Comparison of ENCODE assay signal across 25 cellular contexts in genomic region chr9:22415941-22416691, GRCh38. TPM values are rescaled to one million over a fixed set of nuclear protein-coding genes. Genes with fewer than 3 reads are reported as not detected.
DNase-seq lines count a peak whose midpoint lies in the region; ATAC-seq and TF ChIP-seq lines count a peak whose summit lies in the region.
"Had no signal": no experiment of that assay in that cellular context is flagged by ENCODE, and none has a peak within 500 bp of the region (broad histone marks: within the 10 kb centered on the region; RNA-seq: fewer than 3 reads in every experiment).

No MANE protein-coding gene starts in this region.

- BruUV-seq in PC-9 (replicated peaks; lab: Mats Ljungman, UMichigan), result no TSS peak

- intact Hi-C loops in PC-9 (cut with micrococcal nuclease; ENCODE audit: unreplicated experiment), result no loop called here

- DNase-seq in GM23338 (ENCODE audit: low spot score) (no peak), PC-9 (no peak), iris pigment epithelial cell (ENCODE audit: low read depth) (peak; percentile 11), skeletal muscle cell (ENCODE audit: low read depth) (peak; percentile 25), DMS153 (lab: John Stamatoyannopoulos, UW) (no peak), SK-N-SH (no peak)
- DNase-seq: activated CD4-positive, alpha-beta T cell treated with anti-CD3 and anti-CD28 coated beads for 36 hours; activated naive CD4-positive, alpha-beta T cell; activated T-cell treated with anti-CD3 and anti-CD28 coated beads, Interleukin-2, amount 50 U/mL, for 24 hours; adrenal gland; CD4-positive, alpha-beta T cell; colonic mucosa; KG1; MV-4-11; naive B cell; NCI-H1694; NCI-H526 treated with DMSO at 0.1 percent for 48 hours; retina; stimulated activated CD4-positive, alpha-beta T cell treated with anti-CD3 and anti-CD28 coated beads, Interleukin-4, amount 100 ng/mL, for 4 hours; stimulated activated naive CD8-positive, alpha-beta T cell treated with anti-CD3 and anti-CD28 coated beads, Interleukin-15, Interleukin-2, amounts not matched to agents 100 U/mL and 50 U/mL, for 24 hours; T-helper 2 cell had no signal

- H4K20me1 ChIP-seq in GM23338 (replicated peaks; ENCODE audit: insufficient read depth) (no peaks in the 10 kb centered on the region), PC-9 (ENCODE audit: insufficient read depth) (no peaks in the 10 kb centered on the region), SK-N-SH (ENCODE audit: insufficient read depth) (no peaks in the 10 kb centered on the region)

- H3K27ac Mint-ChIP-seq in GM23338, result no peak overlapping the region
- H3K27ac Mint-ChIP-seq: activated CD4-positive, alpha-beta T cell treated with anti-CD3 and anti-CD28 coated beads for 36 hours; activated T-cell treated with anti-CD3 and anti-CD28 coated beads, Interleukin-2, amount 50 U/mL, for 24 hours; CD4-positive, alpha-beta T cell; naive B cell had no signal

- H3K27ac ChIP-seq in GM23338 (ENCODE audit: low read depth) (no peak overlapping the region), PC-9 (no peak overlapping the region), SK-N-SH (ENCODE audit: low read depth in 2 of 2, low read length in 1 of 2) (no peak overlapping the region)
- H3K27ac ChIP-seq: adrenal gland, colonic mucosa, RWPE1, thoracic aorta had no signal

- H3K4me1 ChIP-seq in GM23338 (ENCODE audit: insufficient read depth) (0 out of 2 replicates have a peak, but pooled peaks cover 6% of the 10 kb centered on the region), PC-9 (replicated peaks; ENCODE audit: insufficient read depth) (peaks cover 12% of the 10 kb centered on the region; the same call in 1 of the 2 replicates), SK-N-SH (ENCODE audit: control insufficient read depth in 1 of 2, insufficient read depth in 2 of 2, low read depth in 1 of 2, low read length in 1 of 2) (no peaks in the 10 kb centered on the region)
- H3K4me1 ChIP-seq: adrenal gland, colonic mucosa had no signal

- H3K4me1 Mint-ChIP-seq in GM23338, result peaks cover 7% of the 10 kb centered on the region; the same call in 2 of the 3 replicates
- H3K4me1 Mint-ChIP-seq: activated CD4-positive, alpha-beta T cell treated with anti-CD3 and anti-CD28 coated beads for 36 hours had no signal

- H2AFZ ChIP-seq in GM23338 (peak overlapping the region; percentile 85; the same call in 1 of the 2 replicates), PC-9 (no peak overlapping the region), SK-N-SH (ENCODE audit: low read depth) (no peak overlapping the region)

- H3K79me2 ChIP-seq in GM23338 (replicated peaks; ENCODE audit: insufficient read depth) (no peaks in the 10 kb centered on the region), PC-9 (ENCODE audit: low read depth) (no peaks in the 10 kb centered on the region), SK-N-SH (ENCODE audit: insufficient read depth) (no peaks in the 10 kb centered on the region)

- H3K27me3 Mint-ChIP-seq in GM23338 (ENCODE audit: insufficient read depth, low read depth, poor library complexity), result no peaks in the 10 kb centered on the region
- H3K27me3 Mint-ChIP-seq: activated CD4-positive, alpha-beta T cell treated with anti-CD3 and anti-CD28 coated beads for 36 hours; activated T-cell treated with anti-CD3 and anti-CD28 coated beads, Interleukin-2, amount 50 U/mL, for 24 hours; CD4-positive, alpha-beta T cell had no signal

- H3K9me2 ChIP-seq in GM23338 (ENCODE audit: insufficient read depth) (no peaks in the 10 kb centered on the region), PC-9 (ENCODE audit: insufficient read depth) (no peaks in the 10 kb centered on the region), SK-N-SH (no peaks in the 10 kb centered on the region)

- TF ChIP-seq EP300 in SK-N-SH (IDR thresholded peaks at IDR 0.05; ENCODE audit: borderline replicate concordance in 1 of 2, low read depth in 1 of 2, low read length in 1 of 2), result no peak

- no peak overlapping the region for H3K4me3 ChIP-seq in GM23338
- H3K4me3 ChIP-seq in PC-9, result no peak overlapping the region
- H3K4me3 ChIP-seq in skeletal muscle cell (ENCODE audit: low read depth, low read length), result no peak overlapping the region
- no peak overlapping the region for H3K4me3 ChIP-seq in SK-N-SH (ENCODE audit: low read depth in 2 of 2, low read length in 1 of 2)
- H3K4me3 ChIP-seq: adrenal gland, colonic mucosa, thoracic aorta had no signal

- no peaks in the 10 kb centered on the region for H3K36me3 Mint-ChIP-seq in GM23338 (ENCODE audit: low read depth)
- H3K36me3 Mint-ChIP-seq: naive B cell had no signal

- no peaks in the 10 kb centered on the region for H3K9me3 Mint-ChIP-seq in GM23338
- H3K9me3 Mint-ChIP-seq: activated T-cell treated with anti-CD3 and anti-CD28 coated beads, Interleukin-2, amount 50 U/mL, for 24 hours; CD4-positive, alpha-beta T cell had no signal

- ATAC-seq in GM23338 (no peak), GM18520 (IDR thresholded peaks at IDR 0.05; ENCODE audit: unreplicated experiment) (no peak)
- ATAC-seq: activated CD4-positive, alpha-beta T cell treated with anti-CD3 and anti-CD28 coated beads for 36 hours; SK-N-SH treated with all-trans-retinoic acid at 6 μM for 48 hours; stimulated activated naive CD8-positive, alpha-beta T cell treated with anti-CD3 and anti-CD28 coated beads, Interleukin-15, Interleukin-2, amounts not matched to agents 100 U/mL and 50 U/mL, for 24 hours had no signal

- H3K9ac ChIP-seq in SK-N-SH, result no peak overlapping the region

- H3K4me3 Mint-ChIP-seq in GM23338, result no peak overlapping the region
- H3K4me3 Mint-ChIP-seq: activated CD4-positive, alpha-beta T cell treated with anti-CD3 and anti-CD28 coated beads for 36 hours; activated T-cell treated with anti-CD3 and anti-CD28 coated beads, Interleukin-2, amount 50 U/mL, for 24 hours; CD4-positive, alpha-beta T cell had no signal

- H3K4me2 ChIP-seq in GM23338 (no peak overlapping the region), PC-9 (peak overlapping the region; percentile 15; the same call in 1 of the 2 replicates), SK-N-SH (no peak overlapping the region)

- 13% methylated on average over 5 of the region's 5 CpGs for WGBS in SK-N-SH (ENCODE audit: low lambda C conversion rate)

- H3F3A ChIP-seq in GM23338 (replicated peaks; ENCODE audit: low read depth) (no peaks in the 10 kb centered on the region), PC-9 (ENCODE audit: insufficient read depth, low read depth) (no peaks in the 10 kb centered on the region), SK-N-SH (replicated peaks; ENCODE audit: insufficient read depth) (no peaks in the 10 kb centered on the region)

- POLR2A ChIA-PET in PC-9 (lab: Charles Lee; ENCODE audit: unreplicated experiment) (no interaction called here), SK-N-SH (lab: Yijun Ruan, JAX) (no interaction called here)

- no peak for TF ChIP-seq RAD21 in SK-N-SH (IDR thresholded peaks at IDR 0.05; ENCODE audit: low read length)

- H3K36me3 ChIP-seq in GM23338 (ENCODE audit: insufficient read depth), result no peaks in the 10 kb centered on the region
- H3K36me3 ChIP-seq in PC-9 (ENCODE audit: low read depth), result no peaks in the 10 kb centered on the region
- H3K36me3 ChIP-seq in SK-N-SH (replicated peaks in 1 of 2; ENCODE audit: control insufficient read depth in 1 of 2, insufficient read depth in 2 of 2, low read length in 1 of 2), result no peaks in the 10 kb centered on the region
- H3K36me3 ChIP-seq: adrenal gland, colonic mucosa, thoracic aorta had no signal

- H3K27me3 ChIP-seq in GM23338 (ENCODE audit: insufficient read depth), result no peaks in the 10 kb centered on the region
- no peaks in the 10 kb centered on the region for H3K27me3 ChIP-seq in PC-9 (ENCODE audit: insufficient read depth, low read depth)
- H3K27me3 ChIP-seq in SK-N-SH (ENCODE audit: insufficient read depth), result no peaks in the 10 kb centered on the region
- H3K27me3 ChIP-seq: adrenal gland, colonic mucosa had no signal

- CTCF ChIA-PET in PC-9 (lab: Charles Lee), result no interaction called here
- CTCF ChIA-PET in SK-N-SH (lab: Yijun Ruan, JAX), result no interaction called here

- H3K9me3 ChIP-seq in PC-9 (ENCODE audit: insufficient read depth, low read depth) (no peaks in the 10 kb centered on the region), SK-N-SH (no peaks in the 10 kb centered on the region)
- H3K9me3 ChIP-seq: adrenal gland, colonic mucosa, thoracic aorta had no signal

- no peak for TF ChIP-seq CTCF in GM23338 (conservative IDR thresholded peaks at IDR 0.05; ENCODE audit: low read depth in 2 of 2)
- TF ChIP-seq CTCF in PC-9 (conservative IDR thresholded peaks at IDR 0.05), result no peak
- no peak for TF ChIP-seq CTCF in SK-N-SH (IDR thresholded peaks at IDR 0.05)

TF ChIP-seq in GM23338, 12 proteins besides CTCF, POLR2A, EP300 and RAD21 (continues in another document):
- no peak for TF ChIP-seq NANOG (IDR thresholded peaks at IDR 0.05; ENCODE audit: borderline replicate concordance)

TF ChIP-seq in SK-N-SH, 30 proteins besides CTCF, POLR2A, EP300 and RAD21:
- TF ChIP-seq NRF1 (IDR thresholded peaks at IDR 0.05; ENCODE audit: low read depth, low read length) (no peak), TEAD4 (IDR thresholded peaks at IDR 0.05; ENCODE audit: borderline replicate concordance, insufficient read depth) (no peak), PBX3 (IDR thresholded peaks at IDR 0.05) (no peak), RCOR1 (IDR thresholded peaks at IDR 0.05; ENCODE audit: low read length) (no peak), RFX5 (IDR thresholded peaks at IDR 0.05; ENCODE audit: low read length) (no peak), SMC3 (IDR thresholded peaks at IDR 0.05; ENCODE audit: low read depth, low read length) (no peak), FOSL2 (IDR thresholded peaks at IDR 0.05; ENCODE audit: borderline replicate concordance, low read depth) (no peak), EZH2phosphoT487 (IDR thresholded peaks at IDR 0.05; ENCODE audit: borderline replicate concordance, low read depth) (no peak)

RNA-seq across cellular contexts. Expression of gene DMRTA1, which starts 30.5 kb away (rescaled TPM):
- 6.9 and 8.8 TPM in 2 replicates for total RNA-seq in GM23338 (2014; rRNA removed; shearing (Covaris generic))
- polyA plus RNA-seq in GM23338 (2016; fragmentation: Nextera tagmentation; extraction: Ambion mirVana) (3.3 and 4.1 TPM in 2 replicates), SK-N-SH (2012; rRNA removed) (0.03 and 0.05 TPM in 2 replicates)
- 0.70 and 1.1 TPM in 2 replicates for total RNA-seq in PC-9 (2021)
- polyA plus RNA-seq in SK-N-SH (2012; cell fraction: cytosol; rRNA removed), result 0.03 and 0.04 TPM in 2 replicates
- polyA plus RNA-seq in SK-N-SH (2012; cell fraction: nucleus; rRNA removed), result 0.15 and 0.24 TPM in 2 replicates
- total RNA-seq: activated CD4-positive, alpha-beta T cell treated with anti-CD3 and anti-CD28 coated beads for 36 hours; CD4-positive, alpha-beta T cell had no signal

Comparison
In these comparisons a context has a peak if more than half of its experiments do, and no peak if none do; other contexts are left out.
1. DNase-seq: peak in iris pigment epithelial cell (single experiment) and skeletal muscle cell (single experiment); none in GM23338 (single experiment), PC-9 (0 of 2), DMS153 (single experiment) and SK-N-SH (single experiment).